10 cellular contexts compared by ENCODE assay signal in genomic region chr17:50133028-50133768, GRCh38. TPM values are rescaled to one million over a fixed set of nuclear protein-coding genes. Genes with fewer than 3 reads are reported as not detected.
DNase-seq lines count a peak whose midpoint lies in the region; ATAC-seq, FAIRE-seq and TF ChIP-seq lines count a peak whose summit lies in the region.
"Had no signal": no experiment of that assay in that cellular context is flagged by ENCODE, and none has a peak within 500 bp of the region (broad histone marks: within the 10 kb centered on the region; RNA-seq: fewer than 3 reads in every experiment).

No MANE protein-coding gene starts in this region.

- H3K4me1 ChIP-seq in right lobe of liver: peaks cover 0 to 3% (median 0%) of the 10 kb centered on the region in 4 donors

- H3K4me3 Mint-ChIP-seq in T-helper 2 cell treated with Interferon-gamma antibody and Interleukin-4, amounts not matched to agents 5 μg/mL and 100 μg/mL, for 36 hours: no peak overlapping the region
- no peak overlapping the region for H3K4me3 Mint-ChIP-seq in stimulated activated naive CD8-positive, alpha-beta T cell treated with anti-CD3 and anti-CD28 coated beads, Interleukin-15, amount 100 ng/mL, for 72 hours
- no peak overlapping the region for H3K4me3 Mint-ChIP-seq in activated T-helper 2 cell treated with anti-CD3 and anti-CD28 coated beads, Interferon-gamma antibody, Interleukin-2, Interleukin-4, amounts not matched to agents 10 μg/mL and 5 μg/mL and 100 μg/mL, durations not matched to agents 14 hours and 24 hours and 36 hours (ENCODE audit: low read depth)

- H3K4me3 ChIP-seq in cardiac fibroblast (replicated peaks in 1 of 2; ENCODE audit: low read depth in 2 of 2, low read length in 2 of 2): no peak overlapping the region
- no peak overlapping the region for H3K4me3 ChIP-seq in right lobe of liver
- H3K4me3 ChIP-seq: Peyer's patch had no signal

- H3K27ac Mint-ChIP-seq in T-helper 2 cell treated with Interferon-gamma antibody and Interleukin-4, amounts not matched to agents 5 μg/mL and 100 μg/mL, for 36 hours: peak overlapping the region; percentile 41
- H3K27ac Mint-ChIP-seq in stimulated activated naive CD8-positive, alpha-beta T cell treated with anti-CD3 and anti-CD28 coated beads, Interleukin-15, amount 100 ng/mL, for 72 hours: no peak overlapping the region
- H3K27ac Mint-ChIP-seq in activated T-helper 2 cell treated with anti-CD3 and anti-CD28 coated beads, Interferon-gamma antibody, Interleukin-2, Interleukin-4, amounts not matched to agents 10 μg/mL and 5 μg/mL and 100 μg/mL, durations not matched to agents 14 hours and 24 hours and 36 hours: no peak overlapping the region

- no peaks in the 10 kb centered on the region for H3K9me3 Mint-ChIP-seq in T-helper 2 cell treated with Interferon-gamma antibody and Interleukin-4, amounts not matched to agents 5 μg/mL and 100 μg/mL, for 36 hours
- H3K9me3 Mint-ChIP-seq in stimulated activated naive CD8-positive, alpha-beta T cell treated with anti-CD3 and anti-CD28 coated beads, Interleukin-15, amount 100 ng/mL, for 72 hours: no peaks in the 10 kb centered on the region
- H3K9me3 Mint-ChIP-seq in activated T-helper 2 cell treated with anti-CD3 and anti-CD28 coated beads, Interferon-gamma antibody, Interleukin-2, Interleukin-4, amounts not matched to agents 10 μg/mL and 5 μg/mL and 100 μg/mL, durations not matched to agents 14 hours and 24 hours and 36 hours: no peaks in the 10 kb centered on the region

- FAIRE-seq in urothelium cell line (lab: Jason Lieb, UNC): peak; percentile 55

- H3K36me3 ChIP-seq in right lobe of liver: peaks cover 0 to 26% (median 1%) of the 10 kb centered on the region in 4 donors

- DNase-seq in T-helper 2 cell treated with Interferon-gamma antibody and Interleukin-4, amounts not matched to agents 5 μg/mL and 100 μg/mL, for 36 hours (ENCODE audit: low spot score): no peak
- DNase-seq in T-helper 2 cell (no peak), cardiac fibroblast (ENCODE audit: low read depth in 2 of 2) (peak; percentile 45 to 48), right lobe of liver (peak in 1 of 3 donors; percentile 62), urothelium cell line (ENCODE audit: low spot score) (no peak), erythroblast (lab: John Stamatoyannopoulos, UW) (no peak)
- no peak for DNase-seq in stimulated activated naive CD8-positive, alpha-beta T cell treated with anti-CD3 and anti-CD28 coated beads, Interleukin-15, amount 100 ng/mL, for 72 hours
- DNase-seq in activated T-helper 2 cell treated with anti-CD3 and anti-CD28 coated beads, Interferon-gamma antibody, Interleukin-2, Interleukin-4, amounts not matched to agents 10 μg/mL and 5 μg/mL and 100 μg/mL, durations not matched to agents 14 hours and 24 hours and 36 hours (ENCODE audit: low spot score): no peak
- DNase-seq: brain microvascular endothelial cell, Peyer's patch had no signal

- H3K27me3 Mint-ChIP-seq in T-helper 2 cell treated with Interferon-gamma antibody and Interleukin-4, amounts not matched to agents 5 μg/mL and 100 μg/mL, for 36 hours (ENCODE audit: low read depth): peaks cover 16% of the 10 kb centered on the region
- peaks cover 26% of the 10 kb centered on the region for H3K27me3 Mint-ChIP-seq in stimulated activated naive CD8-positive, alpha-beta T cell treated with anti-CD3 and anti-CD28 coated beads, Interleukin-15, amount 100 ng/mL, for 72 hours
- peaks cover 15% of the 10 kb centered on the region for H3K27me3 Mint-ChIP-seq in activated T-helper 2 cell treated with anti-CD3 and anti-CD28 coated beads, Interferon-gamma antibody, Interleukin-2, Interleukin-4, amounts not matched to agents 10 μg/mL and 5 μg/mL and 100 μg/mL, durations not matched to agents 14 hours and 24 hours and 36 hours (ENCODE audit: low read depth)

- 53% methylated on average over 4 of the region's 7 CpGs for WGBS in right lobe of liver (ENCODE audit: insufficient coverage, low coverage, low lambda C conversion rate, missing lambda C conversion rate)

- no peaks in the 10 kb centered on the region for H3K9me3 ChIP-seq in right lobe of liver
- H3K9me3 ChIP-seq: Peyer's patch had no signal

- H3K27ac ChIP-seq in right lobe of liver: no peak overlapping the region
- H3K27ac ChIP-seq: brain microvascular endothelial cell had no signal

- H3K36me3 Mint-ChIP-seq in T-helper 2 cell treated with Interferon-gamma antibody and Interleukin-4, amounts not matched to agents 5 μg/mL and 100 μg/mL, for 36 hours (ENCODE audit: low read depth): peaks cover 51% of the 10 kb centered on the region
- H3K36me3 Mint-ChIP-seq in activated T-helper 2 cell treated with anti-CD3 and anti-CD28 coated beads, Interferon-gamma antibody, Interleukin-2, Interleukin-4, amounts not matched to agents 10 μg/mL and 5 μg/mL and 100 μg/mL, durations not matched to agents 14 hours and 24 hours and 36 hours (ENCODE audit: low read depth): peaks cover 63% of the 10 kb centered on the region

- TF ChIP-seq CTCF in cardiac fibroblast (IDR thresholded peaks at IDR 0.05; ENCODE audit: low read depth, low read length) (no peak), right lobe of liver (IDR thresholded peaks at IDR 0.05) (no peak)

- TF ChIP-seq POLR2A in right lobe of liver (IDR thresholded peaks at IDR 0.05) (no peak), erythroblast (IDR thresholded peaks at IDR 0.05; ENCODE audit: low read length) (no peak)

- H3K27me3 ChIP-seq in right lobe of liver: peaks cover 0 to 6% of the 10 kb centered on the region in 2 donors
- H3K27me3 ChIP-seq: brain microvascular endothelial cell had no signal

- intact Hi-C loops in right lobe of liver (cut with DNase I): no loop called here
- intact Hi-C loops in activated T-helper 2 cell treated with anti-CD3 and anti-CD28 coated beads, Interferon-gamma antibody, Interleukin-2, Interleukin-4, amounts not matched to agents 10 μg/mL and 5 μg/mL and 100 μg/mL, durations not matched to agents 14 hours and 24 hours and 36 hours (cut with micrococcal nuclease): no loop called here

- peaks cover 30% of the 10 kb centered on the region for H3K4me1 Mint-ChIP-seq in T-helper 2 cell treated with Interferon-gamma antibody and Interleukin-4, amounts not matched to agents 5 μg/mL and 100 μg/mL, for 36 hours (ENCODE audit: low read depth)
- peaks cover 71% of the 10 kb centered on the region for H3K4me1 Mint-ChIP-seq in stimulated activated naive CD8-positive, alpha-beta T cell treated with anti-CD3 and anti-CD28 coated beads, Interleukin-15, amount 100 ng/mL, for 72 hours
- peaks cover 22% of the 10 kb centered on the region for H3K4me1 Mint-ChIP-seq in activated T-helper 2 cell treated with anti-CD3 and anti-CD28 coated beads, Interferon-gamma antibody, Interleukin-2, Interleukin-4, amounts not matched to agents 10 μg/mL and 5 μg/mL and 100 μg/mL, durations not matched to agents 14 hours and 24 hours and 36 hours (ENCODE audit: low read depth)

- peak; percentile 13 to 52 (median 45) for ATAC-seq in right lobe of liver
- no peak for ATAC-seq in stimulated activated naive CD8-positive, alpha-beta T cell treated with anti-CD3 and anti-CD28 coated beads, Interleukin-15, amount 100 ng/mL, for 72 hours

RNA-seq across cellular contexts. Expression of gene SAMD14, which starts 3.2 kb away (rescaled TPM):
- total RNA-seq in right lobe of liver: 1 to 10 TPM in 2 of 6 experiments, under 1 TPM in 3, not detected in 1; 0.50 to 3.8 (median 0.77) TPM
- 2.0 and 2.4 TPM in 2 replicates for total RNA-seq in activated T-helper 2 cell treated with anti-CD3 and anti-CD28 coated beads, Interferon-gamma antibody, Interleukin-2, Interleukin-4, amounts not matched to agents 10 μg/mL and 5 μg/mL and 100 μg/mL, durations not matched to agents 14 hours and 24 hours and 36 hours

RNA-seq across cellular contexts. Expression of gene PPP1R9B, which starts 17.3 kb away (rescaled TPM):
- total RNA-seq in right lobe of liver: 10 to 100 TPM in 5 of 6 experiments, 1 to 10 TPM in 1; 9.9 to 18.1 (median 12.0) TPM
- 126 and 130 TPM in 2 replicates for total RNA-seq in activated T-helper 2 cell treated with anti-CD3 and anti-CD28 coated beads, Interferon-gamma antibody, Interleukin-2, Interleukin-4, amounts not matched to agents 10 μg/mL and 5 μg/mL and 100 μg/mL, durations not matched to agents 14 hours and 24 hours and 36 hours

RNA-seq across cellular contexts. Expression of gene SGCA, which starts 32.6 kb away (rescaled TPM):
- total RNA-seq in right lobe of liver: 1 to 10 TPM in 4 of 6 experiments, under 1 TPM in 2; 0.48 to 2.8 (median 1.6) TPM
- 0.41 and 0.48 TPM in 2 replicates for total RNA-seq in activated T-helper 2 cell treated with anti-CD3 and anti-CD28 coated beads, Interferon-gamma antibody, Interleukin-2, Interleukin-4, amounts not matched to agents 10 μg/mL and 5 μg/mL and 100 μg/mL, durations not matched to agents 14 hours and 24 hours and 36 hours

RNA-seq across cellular contexts. Expression of gene PDK2, which starts 38.0 kb away (rescaled TPM):
- 10 to 100 TPM; 25.0 to 58.0 (median 44.8) TPM for total RNA-seq in right lobe of liver
- 11.0 and 12.1 TPM in 2 replicates for total RNA-seq in activated T-helper 2 cell treated with anti-CD3 and anti-CD28 coated beads, Interferon-gamma antibody, Interleukin-2, Interleukin-4, amounts not matched to agents 10 μg/mL and 5 μg/mL and 100 μg/mL, durations not matched to agents 14 hours and 24 hours and 36 hours

Comparison
In these comparisons a context has a peak if more than half of its experiments do, and no peak if none do; other contexts are left out.
1. DNase-seq: peak in cardiac fibroblast (2 of 2); none in T-helper 2 cell treated with Interferon-gamma antibody and Interleukin-4, amounts not matched to agents 5 μg/mL and 100 μg/mL, for 36 hours (single experiment), T-helper 2 cell (0 of 5), urothelium cell line (single experiment), stimulated activated naive CD8-positive, alpha-beta T cell treated with anti-CD3 and anti-CD28 coated beads, Interleukin-15, amount 100 ng/mL, for 72 hours (0 of 2), activated T-helper 2 cell treated with anti-CD3 and anti-CD28 coated beads, Interferon-gamma antibody, Interleukin-2, Interleukin-4, amounts not matched to agents 10 μg/mL and 5 μg/mL and 100 μg/mL, durations not matched to agents 14 hours and 24 hours and 36 hours (single experiment) and erythroblast (0 of 2).